Comparison of ENCODE assay signal across 17 cellular contexts in genomic region chr20:6921717-6922386, GRCh38.
A peak's percentile ranks its signal among the peaks of the same experiment; 100 is the strongest.
DNase-seq lines count a peak whose midpoint lies in the region; ATAC-seq, FAIRE-seq and TF ChIP-seq lines count a peak whose summit lies in the region.
"Had no signal": no experiment of that assay in that cellular context is flagged by ENCODE, and none has a peak within 500 bp of the region (broad histone marks: within the 10 kb centered on the region; RNA-seq: fewer than 3 reads in every experiment).

No MANE protein-coding gene starts in this region.

- peak overlapping the region; percentile 78 for H2BK120ac ChIP-seq in mesendoderm (ENCODE audit: low read depth, low read length)

- 0 out of 2 replicates have a peak overlapping the region, but pooled peaks have one; percentile 44 for H2AFZ ChIP-seq in GM23338

- H2BK15ac ChIP-seq in mesendoderm (replicated peaks; ENCODE audit: low read depth), result no peak overlapping the region

- peaks cover 6% of the 10 kb centered on the region for H3K4me1 Mint-ChIP-seq in GM23338
- H3K4me1 Mint-ChIP-seq in activated T-cell treated with anti-CD3 and anti-CD28 coated beads, Interleukin-2, amount 50 U/mL, for 4 hours (ENCODE audit: low read depth), result no peaks in the 10 kb centered on the region

- H3K27ac Mint-ChIP-seq in GM23338, result no peak overlapping the region

- no peak for TF ChIP-seq CTCF in GM23338 (conservative IDR thresholded peaks at IDR 0.05; ENCODE audit: low read depth in 2 of 2)

- H3K18ac ChIP-seq in mesendoderm (ENCODE audit: low read length), result peak overlapping the region; percentile 15

- H3K4me3 ChIP-seq in GM23338, result no peak overlapping the region
- H3K4me3 ChIP-seq in mesendoderm (ENCODE audit: low read length), result no peak overlapping the region
- H3K4me3 ChIP-seq in small intestine (ENCODE audit: low read depth in 1 of 2, low read length in 2 of 2), result no peak overlapping the region

- no peak for DNase-seq in GM23338 (ENCODE audit: low spot score)
- peak; percentile 22 for DNase-seq in NCI-H510A (lab: John Stamatoyannopoulos, UW)
- no peak for DNase-seq in epithelial cell of prostate (ENCODE audit: low read depth, low spot score)
- DNase-seq in mesendoderm, result no peak
- no peak for DNase-seq in small intestine
- DNase-seq in AG08396 (ENCODE audit: low spot score), result no peak
- DNase-seq in midbrain (lab: John Stamatoyannopoulos, UW), result no peak
- DNase-seq in activated T-cell treated with anti-CD3 and anti-CD28 coated beads, Interleukin-2, amount 50 U/mL, for 4 hours, result no peak
- DNase-seq: AML-193, Caco-2, DND-41, KG1, NCI-H1436 treated with DMSO at 0.1 percent for 48 hours had no signal

- H3K79me2 ChIP-seq in GM23338 (replicated peaks; ENCODE audit: insufficient read depth), result no peaks in the 10 kb centered on the region
- H3K79me2 ChIP-seq in mesendoderm (ENCODE audit: control insufficient read depth, insufficient read depth, low read length), result no peaks in the 10 kb centered on the region

- no peak overlapping the region for H3K4ac ChIP-seq in mesendoderm (ENCODE audit: low read depth, low read length)

- H3K27me3 Mint-ChIP-seq in GM23338 (ENCODE audit: insufficient read depth, low read depth, poor library complexity), result peaks cover 1% of the 10 kb centered on the region
- H3K27me3 Mint-ChIP-seq in activated T-cell treated with anti-CD3 and anti-CD28 coated beads, Interleukin-2, amount 50 U/mL, for 4 hours (ENCODE audit: low read depth), result no peaks in the 10 kb centered on the region

- H3K56ac ChIP-seq in mesendoderm (ENCODE audit: low read length), result no peak overlapping the region

- no peaks in the 10 kb centered on the region for H3K9me3 ChIP-seq in small intestine (ENCODE audit: control insufficient read depth, low read depth)
- H3K9me3 ChIP-seq: Caco-2 had no signal

- H4K8ac ChIP-seq in mesendoderm (ENCODE audit: low read depth, low read length), result no peak overlapping the region

- no peaks in the 10 kb centered on the region; the same call in 2 of the 3 replicates for H3K9me3 Mint-ChIP-seq in GM23338
- H3K9me3 Mint-ChIP-seq in activated T-cell treated with anti-CD3 and anti-CD28 coated beads, Interleukin-2, amount 50 U/mL, for 4 hours, result peaks cover 4% of the 10 kb centered on the region

- H2BK5ac ChIP-seq in mesendoderm (ENCODE audit: low read length), result peak overlapping the region; percentile 10

- no peak overlapping the region for H3K4me2 ChIP-seq in GM23338
- no peak overlapping the region for H3K4me2 ChIP-seq in mesendoderm (ENCODE audit: low read length)

- ATAC-seq in GM23338, result no peak
- no peak for ATAC-seq in activated T-cell treated with anti-CD3 and anti-CD28 coated beads, Interleukin-2, amount 50 U/mL, for 4 hours
- ATAC-seq: HepG2 had no signal

- FAIRE-seq in small intestine (lab: Jason Lieb, UNC), result no peak
- FAIRE-seq: G401.6, GM12891, H54, HepG2 had no signal

- H4K20me1 ChIP-seq in GM23338 (replicated peaks; ENCODE audit: insufficient read depth), result no peaks in the 10 kb centered on the region

- no peak overlapping the region for H3K23ac ChIP-seq in mesendoderm (ENCODE audit: low read length)

- no peak overlapping the region for H3K4me3 Mint-ChIP-seq in GM23338
- no peak overlapping the region for H3K4me3 Mint-ChIP-seq in activated T-cell treated with anti-CD3 and anti-CD28 coated beads, Interleukin-2, amount 50 U/mL, for 4 hours

- no peaks in the 10 kb centered on the region for H3K79me1 ChIP-seq in mesendoderm (ENCODE audit: low read length)

- no peak overlapping the region for H3K27ac ChIP-seq in GM23338 (ENCODE audit: low read depth)
- H3K27ac ChIP-seq in epithelial cell of prostate, result peak overlapping the region; percentile 50
- no peak overlapping the region for H3K27ac ChIP-seq in mesendoderm (ENCODE audit: low read depth, low read length)
- no peak overlapping the region for H3K27ac ChIP-seq in small intestine (ENCODE audit: low read depth in 1 of 2, low read length in 1 of 2)

- H3K9ac ChIP-seq in mesendoderm (ENCODE audit: low read length), result no peak overlapping the region

- no peak overlapping the region for H4K5ac ChIP-seq in mesendoderm (ENCODE audit: low read length)

- no peaks in the 10 kb centered on the region for H3F3A ChIP-seq in GM23338 (replicated peaks; ENCODE audit: low read depth)

- H3K36me3 Mint-ChIP-seq in GM23338 (ENCODE audit: low read depth), result no peaks in the 10 kb centered on the region
- no peaks in the 10 kb centered on the region for H3K36me3 Mint-ChIP-seq in activated T-cell treated with anti-CD3 and anti-CD28 coated beads, Interleukin-2, amount 50 U/mL, for 4 hours (ENCODE audit: insufficient read depth)

- H3K27me3 ChIP-seq in GM23338 (ENCODE audit: insufficient read depth), result no peaks in the 10 kb centered on the region
- no peaks in the 10 kb centered on the region for H3K27me3 ChIP-seq in mesendoderm (ENCODE audit: insufficient read depth, low read length, poor library complexity)
- no peaks in the 10 kb centered on the region for H3K27me3 ChIP-seq in small intestine (ENCODE audit: control insufficient read depth in 2 of 2, insufficient read depth in 2 of 2, low read length in 2 of 2)

- H3K9me2 ChIP-seq in GM23338 (ENCODE audit: insufficient read depth), result no peaks in the 10 kb centered on the region

- WGBS in mesendoderm (ENCODE audit: extremely low coverage, insufficient coverage, low lambda C conversion rate), result no CpG with 5 or more reads among the region's 1 CpG
- 63 to 75% (median 71%) methylated on average over 1 of the region's 1 CpG for WGBS in small intestine, 3 donors

- 0 out of 2 replicates have a peak, but pooled peaks cover 3% of the 10 kb centered on the region for H3K4me1 ChIP-seq in GM23338 (ENCODE audit: insufficient read depth)
- peaks cover 2% of the 10 kb centered on the region for H3K4me1 ChIP-seq in mesendoderm (ENCODE audit: control insufficient read depth, low read depth, low read length)
- no peaks in the 10 kb centered on the region for H3K4me1 ChIP-seq in small intestine (ENCODE audit: control insufficient read depth in 2 of 2, insufficient read depth in 1 of 2, low read depth in 1 of 2, low read length in 1 of 2)
- H3K4me1 ChIP-seq: Caco-2 had no signal

- H2AK5ac ChIP-seq in mesendoderm (ENCODE audit: low read length), result no peak overlapping the region

- no peaks in the 10 kb centered on the region for H3K36me3 ChIP-seq in GM23338 (ENCODE audit: insufficient read depth)
- no peaks in the 10 kb centered on the region for H3K36me3 ChIP-seq in mesendoderm (ENCODE audit: control insufficient read depth, insufficient read depth, low read length)
- no peaks in the 10 kb centered on the region for H3K36me3 ChIP-seq in small intestine (ENCODE audit: control insufficient read depth in 2 of 2, insufficient read depth in 2 of 2, low read length in 2 of 2)

TF ChIP-seq in GM23338, 12 proteins besides CTCF, POLR2A, EP300 and RAD21 (continues in another document):
- TF ChIP-seq, protein P1, sequence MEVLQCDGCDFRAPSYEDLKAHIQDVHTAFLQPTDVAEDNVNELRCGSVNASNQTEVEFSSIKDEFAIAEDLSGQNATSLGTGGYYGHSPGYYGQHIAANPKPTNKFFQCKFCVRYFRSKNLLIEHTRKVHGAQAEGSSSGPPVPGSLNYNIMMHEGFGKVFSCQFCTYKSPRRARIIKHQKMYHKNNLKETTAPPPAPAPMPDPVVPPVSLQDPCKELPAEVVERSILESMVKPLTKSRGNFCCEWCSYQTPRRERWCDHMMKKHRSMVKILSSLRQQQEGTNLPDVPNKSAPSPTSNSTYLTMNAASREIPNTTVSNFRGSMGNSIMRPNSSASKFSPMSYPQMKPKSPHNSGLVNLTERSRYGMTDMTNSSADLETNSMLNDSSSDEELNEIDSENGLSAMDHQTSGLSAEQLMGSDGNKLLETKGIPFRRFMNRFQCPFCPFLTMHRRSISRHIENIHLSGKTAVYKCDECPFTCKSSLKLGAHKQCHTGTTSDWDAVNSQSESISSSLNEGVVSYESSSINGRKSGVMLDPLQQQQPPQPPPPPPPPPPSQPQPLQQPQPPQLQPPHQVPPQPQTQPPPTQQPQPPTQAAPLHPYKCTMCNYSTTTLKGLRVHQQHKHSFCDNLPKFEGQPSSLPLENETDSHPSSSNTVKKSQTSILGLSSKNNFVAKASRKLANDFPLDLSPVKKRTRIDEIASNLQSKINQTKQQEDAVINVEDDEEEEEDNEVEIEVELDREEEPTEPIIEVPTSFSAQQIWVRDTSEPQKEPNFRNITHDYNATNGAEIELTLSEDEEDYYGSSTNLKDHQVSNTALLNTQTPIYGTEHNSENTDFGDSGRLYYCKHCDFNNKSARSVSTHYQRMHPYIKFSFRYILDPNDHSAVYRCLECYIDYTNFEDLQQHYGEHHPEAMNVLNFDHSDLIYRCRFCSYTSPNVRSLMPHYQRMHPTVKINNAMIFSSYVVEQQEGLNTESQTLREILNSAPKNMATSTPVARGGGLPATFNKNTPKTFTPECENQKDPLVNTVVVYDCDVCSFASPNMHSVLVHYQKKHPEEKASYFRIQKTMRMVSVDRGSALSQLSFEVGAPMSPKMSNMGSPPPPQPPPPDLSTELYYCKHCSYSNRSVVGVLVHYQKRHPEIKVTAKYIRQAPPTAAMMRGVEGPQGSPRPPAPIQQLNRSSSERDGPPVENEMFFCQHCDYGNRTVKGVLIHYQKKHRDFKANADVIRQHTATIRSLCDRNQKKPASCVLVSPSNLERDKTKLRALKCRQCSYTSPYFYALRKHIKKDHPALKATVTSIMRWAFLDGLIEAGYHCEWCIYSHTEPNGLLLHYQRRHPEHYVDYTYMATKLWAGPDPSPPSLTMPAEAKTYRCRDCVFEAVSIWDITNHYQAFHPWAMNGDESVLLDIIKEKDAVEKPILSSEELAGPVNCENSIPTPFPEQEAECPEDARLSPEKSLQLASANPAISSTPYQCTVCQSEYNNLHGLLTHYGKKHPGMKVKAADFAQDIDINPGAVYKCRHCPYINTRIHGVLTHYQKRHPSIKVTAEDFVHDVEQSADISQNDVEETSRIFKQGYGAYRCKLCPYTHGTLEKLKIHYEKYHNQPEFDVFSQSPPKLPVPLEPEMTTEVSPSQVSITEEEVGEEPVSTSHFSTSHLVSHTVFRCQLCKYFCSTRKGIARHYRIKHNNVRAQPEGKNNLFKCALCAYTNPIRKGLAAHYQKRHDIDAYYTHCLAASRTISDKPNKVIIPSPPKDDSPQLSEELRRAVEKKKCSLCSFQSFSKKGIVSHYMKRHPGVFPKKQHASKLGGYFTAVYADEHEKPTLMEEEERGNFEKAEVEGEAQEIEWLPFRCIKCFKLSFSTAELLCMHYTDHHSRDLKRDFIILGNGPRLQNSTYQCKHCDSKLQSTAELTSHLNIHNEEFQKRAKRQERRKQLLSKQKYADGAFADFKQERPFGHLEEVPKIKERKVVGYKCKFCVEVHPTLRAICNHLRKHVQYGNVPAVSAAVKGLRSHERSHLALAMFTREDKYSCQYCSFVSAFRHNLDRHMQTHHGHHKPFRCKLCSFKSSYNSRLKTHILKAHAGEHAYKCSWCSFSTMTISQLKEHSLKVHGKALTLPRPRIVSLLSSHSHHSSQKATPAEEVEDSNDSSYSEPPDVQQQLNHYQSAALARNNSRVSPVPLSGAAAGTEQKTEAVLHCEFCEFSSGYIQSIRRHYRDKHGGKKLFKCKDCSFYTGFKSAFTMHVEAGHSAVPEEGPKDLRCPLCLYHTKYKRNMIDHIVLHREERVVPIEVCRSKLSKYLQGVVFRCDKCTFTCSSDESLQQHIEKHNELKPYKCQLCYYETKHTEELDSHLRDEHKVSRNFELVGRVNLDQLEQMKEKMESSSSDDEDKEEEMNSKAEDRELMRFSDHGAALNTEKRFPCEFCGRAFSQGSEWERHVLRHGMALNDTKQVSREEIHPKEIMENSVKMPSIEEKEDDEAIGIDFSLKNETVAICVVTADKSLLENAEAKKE (CRISPR knock-in tag; IDR thresholded peaks at IDR 0.05), result no peak
